ENCODE assay signal across 8 cellular contexts in genomic region chr7:128531955-128532478, GRCh38. TPM values are rescaled to one million over a fixed set of nuclear protein-coding genes. Genes with fewer than 3 reads are reported as not detected.
A peak's percentile ranks its signal among the peaks of the same experiment; 100 is the strongest.
DNase-seq lines count a peak whose midpoint lies in the region; ATAC-seq and TF ChIP-seq lines count a peak whose summit lies in the region.
"Not testable (repeated sequence)": the region's sequence is repeated elsewhere in the genome, so short reads cannot be mapped to it uniquely, and the experiment has no call there.

No MANE protein-coding gene starts in this region.

- not testable (repeated sequence) for H3K9me2 ChIP-seq in OCI-LY1 (ENCODE audit: low read depth, low read length)

- H3K4me3 Mint-ChIP-seq in dendritic cell treated with granulocyte-macrophage colony-stimulating factor and Interleukin-4, amounts not matched to agents 40 ng/mL and 50 ng/mL, for 4 days: peak overlapping the region; percentile 79
- H3K4me3 Mint-ChIP-seq in immature natural killer cell (peak overlapping the region; percentile 88 to 91 (median 91)), progenitor cell of endocrine pancreas (ENCODE audit: low read depth) (peak overlapping the region; percentile 89)

- peak overlapping the region; percentile 91 for H3K27ac Mint-ChIP-seq in dendritic cell treated with granulocyte-macrophage colony-stimulating factor and Interleukin-4, amounts not matched to agents 40 ng/mL and 50 ng/mL, for 4 days
- H3K27ac Mint-ChIP-seq in immature natural killer cell (peak overlapping the region; percentile 88 to 97 (median 93)), progenitor cell of endocrine pancreas (peak overlapping the region; percentile 97)

- peak overlapping the region; percentile 93 for H3K4me2 ChIP-seq in OCI-LY1 (ENCODE audit: low read length)

- not testable (repeated sequence) for TF ChIP-seq CTCF in OCI-LY1 (IDR thresholded peaks at IDR 0.05; ENCODE audit: low read length); progenitor cell of endocrine pancreas (IDR thresholded peaks at IDR 0.05; ENCODE audit: unreplicated experiment); thyroid gland (IDR thresholded peaks at IDR 0.05)

- H3K9me3 ChIP-seq in OCI-LY1 (ENCODE audit: low read length); thyroid gland: not testable (repeated sequence)

- not testable (repeated sequence) for H3K27me3 ChIP-seq in OCI-LY1 (ENCODE audit: insufficient read depth, low read length); thyroid gland

- H3K4me3 ChIP-seq in OCI-LY1 (ENCODE audit: low read depth, low read length, poor library complexity, severe bottlenecking) (peak overlapping the region; percentile 70), thyroid gland (replicated peaks in 1 of 3) (peak overlapping the region; percentile 23 to 88 (median 53))

- H3K4me1 Mint-ChIP-seq in dendritic cell treated with granulocyte-macrophage colony-stimulating factor and Interleukin-4, amounts not matched to agents 40 ng/mL and 50 ng/mL, for 4 days (ENCODE audit: low read depth): peaks cover 26% of the 10 kb centered on the region
- H3K4me1 Mint-ChIP-seq in immature natural killer cell (peaks cover 39 to 47% of the 10 kb centered on the region in 2 donors), progenitor cell of endocrine pancreas (ENCODE audit: low read depth) (peaks cover 19% of the 10 kb centered on the region)

- peaks cover 39% of the 10 kb centered on the region for H3K4me1 ChIP-seq in OCI-LY1 (ENCODE audit: insufficient read depth, low read length, severe bottlenecking)
- H3K4me1 ChIP-seq in thyroid gland: peaks cover 6 to 10% of the 10 kb centered on the region in 2 donors

- not testable (repeated sequence) for H3K27me3 Mint-ChIP-seq in dendritic cell treated with granulocyte-macrophage colony-stimulating factor and Interleukin-4, amounts not matched to agents 40 ng/mL and 50 ng/mL, for 4 days; immature natural killer cell (ENCODE audit: low read depth in 3 of 3); progenitor cell of endocrine pancreas

- peaks cover 37% of the 10 kb centered on the region for H3K36me3 Mint-ChIP-seq in dendritic cell treated with granulocyte-macrophage colony-stimulating factor and Interleukin-4, amounts not matched to agents 40 ng/mL and 50 ng/mL, for 4 days (ENCODE audit: low read depth)
- H3K36me3 Mint-ChIP-seq in immature natural killer cell: not testable (repeated sequence)
- H3K36me3 Mint-ChIP-seq in progenitor cell of endocrine pancreas (ENCODE audit: insufficient read depth): peaks cover 10% of the 10 kb centered on the region

- intact Hi-C loops in dendritic cell treated with granulocyte-macrophage colony-stimulating factor and Interleukin-4, amounts not matched to agents 40 ng/mL and 50 ng/mL, for 4 days (cut with micrococcal nuclease): loop anchor here (5.0 kb wide), 1 partner anchor 55 kb away; the partner anchor contains the start of gene METTL2B
- intact Hi-C loops in thyroid gland (cut with DNase I): loop anchor here (10.0 kb wide), 1 partner anchor 57 kb away; the partner anchor contains the start of gene METTL2B

- not testable (repeated sequence) for TF ChIP-seq POLR2A in thyroid gland (IDR thresholded peaks at IDR 0.05)

- peaks cover 25% of the 10 kb centered on the region for H3K79me2 ChIP-seq in OCI-LY1 (ENCODE audit: insufficient read depth, low read length)

- H3K36me3 ChIP-seq in OCI-LY1 (ENCODE audit: insufficient read depth, low read length): peaks cover 29% of the 10 kb centered on the region; the same call in 1 of the 2 replicates
- not testable (repeated sequence) for H3K36me3 ChIP-seq in thyroid gland

- 0 to 1% methylated on average over 13 to 15 of the region's 35 CpGs for WGBS in thyroid gland, 2 donors

- peak; percentile 46 for DNase-seq in ELR (ENCODE audit: low read depth)
- DNase-seq in activated CD8-positive, alpha-beta memory T cell treated with anti-CD3 and anti-CD28 coated beads, Interleukin-2, amount 50 U/mL, for 48 hours: peak; percentile 77
- DNase-seq in immature natural killer cell: peak; percentile 34 to 39 (median 37)
- peak; percentile 18 for DNase-seq in progenitor cell of endocrine pancreas (ENCODE audit: low spot score, unreplicated experiment)
- DNase-seq in thyroid gland: peak; percentile 21 to 34

- H4K20me1 ChIP-seq in OCI-LY1 (ENCODE audit: insufficient read depth, low read length): not testable (repeated sequence)

- not testable (repeated sequence) for H2AFZ ChIP-seq in OCI-LY1 (ENCODE audit: low read length)

- H3K9ac ChIP-seq in OCI-LY1 (ENCODE audit: low read length): peak overlapping the region; percentile 75

- not testable (repeated sequence) for H3K9me3 Mint-ChIP-seq in dendritic cell treated with granulocyte-macrophage colony-stimulating factor and Interleukin-4, amounts not matched to agents 40 ng/mL and 50 ng/mL, for 4 days; immature natural killer cell; progenitor cell of endocrine pancreas (ENCODE audit: low read depth)

- H3K27ac ChIP-seq in OCI-LY1 (ENCODE audit: low read depth, low read length, poor library complexity, severe bottlenecking) (peak overlapping the region; percentile 90), thyroid gland (peak overlapping the region; percentile 95 to 99 (median 98))

- ATAC-seq in HG02981 (IDR thresholded peaks at IDR 0.05; ENCODE audit: unreplicated experiment): peak; percentile 17

- H3F3A ChIP-seq in OCI-LY1 (ENCODE audit: insufficient read depth, low read length): not testable (repeated sequence)

RNA-seq across cellular contexts. Expression of gene METTL2B, which starts 55.5 kb away (rescaled TPM):
- 10 to 100 TPM in 2 of 3 donors, 1 to 10 TPM in 1; 2.8 to 24.9 (median 11.9) TPM for polyA plus RNA-seq in immature natural killer cell
- total RNA-seq in progenitor cell of endocrine pancreas (36.9 and 37.0 TPM in 2 replicates), thyroid gland (10 to 100 TPM; 29.2 to 39.0 (median 32.0) TPM)

Comparison
In these comparisons a context has a peak if more than half of its experiments do, and no peak if none do; other contexts are left out.
1. Peak in every context shown above with its lines: DNase-seq, ATAC-seq, H3K4me3 ChIP-seq and H3K27ac ChIP-seq.
2. DNase-seq: peak in every context shown above with its lines; median percentile 77 in activated CD8-positive, alpha-beta memory T cell treated with anti-CD3 and anti-CD28 coated beads, Interleukin-2, amount 50 U/mL, for 48 hours; 46 in ELR; 37 in immature natural killer cell; 28 in thyroid gland; 18 in progenitor cell of endocrine pancreas.